ENCODE assay signal across 19 cellular contexts in genomic region chr12:62868820-62869219, GRCh38.
DNase-seq lines count a peak whose midpoint lies in the region; ATAC-seq, FAIRE-seq and TF ChIP-seq lines count a peak whose summit lies in the region.
"Had no signal": no experiment of that assay in that cellular context is flagged by ENCODE, and none has a peak within 500 bp of the region (broad histone marks: within the 10 kb centered on the region; RNA-seq: fewer than 3 reads in every experiment).

No MANE protein-coding gene starts in this region.

- POLR2A ChIA-PET in HepG2 (lab: Yijun Ruan, JAX) = no interaction called here

- no peak overlapping the region for H4K8ac ChIP-seq in mesenchymal stem cell (ENCODE audit: low read length)

- no TSS peak for BruUV-seq in HepG2 (replicated peaks; lab: Mats Ljungman, UMichigan)

- H3K9me3 ChIP-seq in HepG2 (ENCODE audit: low read length) = no peaks in the 10 kb centered on the region
- no peaks in the 10 kb centered on the region for H3K9me3 ChIP-seq in right lobe of liver
- H3K9me3 ChIP-seq in mesenchymal stem cell (ENCODE audit: control insufficient read depth, low read length) = peaks cover 10% of the 10 kb centered on the region
- H3K9me3 ChIP-seq in esophagus squamous epithelium = no peaks in the 10 kb centered on the region
- H3K9me3 ChIP-seq: A549, Caco-2 had no signal

- peaks cover 7% of the 10 kb centered on the region for H3K79me1 ChIP-seq in mesenchymal stem cell (replicated peaks; ENCODE audit: low read length, poor library complexity, severe bottlenecking)

- no peak overlapping the region for H3K27ac ChIP-seq in HepG2 (ENCODE audit: extremely low read length, insufficient read depth, low read length)
- no peak overlapping the region for H3K27ac ChIP-seq in right lobe of liver
- H3K27ac ChIP-seq in mesenchymal stem cell (ENCODE audit: low read length, poor library complexity, severe bottlenecking) = no peak overlapping the region
- no peak overlapping the region for H3K27ac ChIP-seq in esophagus squamous epithelium
- H3K27ac ChIP-seq: 22Rv1; BLaER1 treated with 17β-estradiol and CSF1 and Interleukin-3, amounts not matched to agents 10 nM and 100 nM; C4-2B had no signal

- peaks cover 76% of the 10 kb centered on the region for H3K79me2 ChIP-seq in HepG2 (ENCODE audit: insufficient read depth, low read length)

- H2BK15ac ChIP-seq in mesenchymal stem cell (ENCODE audit: low read depth, poor library complexity, severe bottlenecking) = no peak overlapping the region

- H3K27me3 ChIP-seq in HepG2 (ENCODE audit: control insufficient read depth in 1 of 2, insufficient read depth in 2 of 2, low read length in 2 of 2) (no peaks in the 10 kb centered on the region), right lobe of liver (no peaks in the 10 kb centered on the region), mesenchymal stem cell (ENCODE audit: control insufficient read depth in 1 of 2, insufficient read depth in 1 of 2, low read length in 2 of 2) (peaks cover 0 to 2% of the 10 kb centered on the region in 2 experiments), esophagus squamous epithelium (no peaks in the 10 kb centered on the region)
- H3K27me3 ChIP-seq: BLaER1 treated with 17β-estradiol and CSF1 and Interleukin-3, amounts not matched to agents 10 nM and 100 nM had no signal

- no peak overlapping the region for H3K4ac ChIP-seq in mesenchymal stem cell (ENCODE audit: low read depth in 1 of 2, low read length in 2 of 2)

- H3K18ac ChIP-seq in mesenchymal stem cell (ENCODE audit: low read depth in 1 of 2, low read length in 2 of 2) = peak overlapping the region in 1 of 2 experiments; percentile 57

- H2BK5ac ChIP-seq in mesenchymal stem cell (ENCODE audit: low read depth, low read length, poor library complexity, severe bottlenecking) = no peak overlapping the region

- no peak for TF ChIP-seq EP300 in HepG2 (IDR thresholded peaks at IDR 0.05; ENCODE audit: low read depth in 2 of 2, low read length in 2 of 2)
- no peak for TF ChIP-seq EP300 in HepG2 (CRISPR knock-in tag; IDR thresholded peaks at IDR 0.05; ENCODE audit: borderline replicate concordance)

- ATAC-seq in HepG2 = no peak
- ATAC-seq in right lobe of liver = no peak
- ATAC-seq: A549; CD8-positive, alpha-beta T cell had no signal

- DNase-seq in HepG2 (ENCODE audit: low spot score) (no peak), right lobe of liver (no peak), mesenchymal stem cell (no peak), kidney glomerular epithelial cell (lab: John Stamatoyannopoulos, UW) (no peak), esophagus squamous epithelium (lab: John Stamatoyannopoulos, UW) (no peak)
- DNase-seq: AML-193; Caco-2; Calu3; CD4-positive, alpha-beta T cell; CD8-positive, alpha-beta T cell; DMS79 treated with DMSO at 0.1 percent for 48 hours; GF-D8 had no signal

- intact Hi-C loops in HepG2 (cut with micrococcal nuclease; ENCODE audit: unreplicated experiment) = no loop called here
- intact Hi-C loops in right lobe of liver (cut with DNase I) = no loop called here
- intact Hi-C loops in esophagus squamous epithelium (cut with DNase I) = no loop called here

- TF ChIP-seq CTCF in HepG2 (CRISPR knock-in tag; IDR thresholded peaks at IDR 0.05) (no peak), right lobe of liver (IDR thresholded peaks at IDR 0.05) (no peak), esophagus squamous epithelium (IDR thresholded peaks at IDR 0.05) (no peak)

- CTCF ChIA-PET in HepG2 (lab: Yijun Ruan, JAX; ENCODE audit: low intra/inter-chr PET ratio, low total read pairs) = no interaction called here

- H2BK12ac ChIP-seq in mesenchymal stem cell (ENCODE audit: low read length in 2 of 2) = no peak overlapping the region

- in situ Hi-C loops in HepG2 (cut with HindIII; ENCODE audit: extremely low pct_ligation_motif_present, low pct_unique_long_range_greater_than_20kb) = no loop called here

- H4K91ac ChIP-seq in mesenchymal stem cell (ENCODE audit: low read length) = no peak overlapping the region

- peaks cover 62% of the 10 kb centered on the region for H3K4me1 ChIP-seq in HepG2 (ENCODE audit: insufficient read depth, low read length)
- H3K4me1 ChIP-seq in right lobe of liver = no peaks in the 10 kb centered on the region
- H3K4me1 ChIP-seq in mesenchymal stem cell (ENCODE audit: control insufficient read depth, insufficient read depth, low read depth, low read length) = peaks cover 15% of the 10 kb centered on the region
- H3K4me1 ChIP-seq in esophagus squamous epithelium = no peaks in the 10 kb centered on the region

- TF ChIP-seq POLR2A in HepG2 (IDR thresholded peaks at IDR 0.05; ENCODE audit: insufficient read depth in 1 of 2, low read depth in 2 of 2, low read length in 2 of 2) (no peak), right lobe of liver (IDR thresholded peaks at IDR 0.05) (no peak), esophagus squamous epithelium (IDR thresholded peaks at IDR 0.05) (no peak)

- no peak overlapping the region for H3K4me3 ChIP-seq in HepG2 (replicated peaks in 1 of 3; ENCODE audit: insufficient read depth in 1 of 3, low read depth in 2 of 3, low read length in 3 of 3)
- no peak overlapping the region for H3K4me3 ChIP-seq in right lobe of liver
- H3K4me3 ChIP-seq in mesenchymal stem cell (ENCODE audit: insufficient read depth in 1 of 2, low read depth in 1 of 2, low read length in 2 of 2) = no peak overlapping the region
- H3K4me3 ChIP-seq in esophagus squamous epithelium = no peak overlapping the region
- H3K4me3 ChIP-seq: A549; BLaER1 treated with 17β-estradiol and CSF1 and Interleukin-3, amounts not matched to agents 10 nM and 100 nM had no signal

- FAIRE-seq in HepG2 (lab: Jason Lieb, UNC) = no peak
- FAIRE-seq: A549, D721Med, GM12891, GM19239 had no signal

- no peak for TF ChIP-seq RAD21 in HepG2 (CRISPR knock-in tag; IDR thresholded peaks at IDR 0.05)

- H2AK5ac ChIP-seq in mesenchymal stem cell (ENCODE audit: low read length, severe bottlenecking) = peak overlapping the region; percentile 86

- peaks cover 0 to 5% of the 10 kb centered on the region in 2 experiments; a peak in 1 of 5 replicates for H3K36me3 ChIP-seq in HepG2 (replicated peaks in 1 of 2; ENCODE audit: control insufficient read depth in 1 of 2, insufficient read depth in 2 of 2, low read length in 2 of 2)
- no peaks in the 10 kb centered on the region for H3K36me3 ChIP-seq in right lobe of liver
- no peaks in the 10 kb centered on the region for H3K36me3 ChIP-seq in mesenchymal stem cell (ENCODE audit: control insufficient read depth in 1 of 2, insufficient read depth in 2 of 2, low read depth in 1 of 2, low read length in 2 of 2)
- H3K36me3 ChIP-seq in esophagus squamous epithelium = no peaks in the 10 kb centered on the region
- H3K36me3 ChIP-seq: BLaER1 treated with 17β-estradiol and CSF1 and Interleukin-3, amounts not matched to agents 10 nM and 100 nM had no signal

- WGBS in HepG2 (ENCODE audit: low lambda C conversion rate) = 88% methylated on average over 1 of the region's 1 CpG
- 80% methylated on average over 1 of the region's 1 CpG for WGBS in right lobe of liver (ENCODE audit: insufficient coverage, low coverage, low lambda C conversion rate, missing lambda C conversion rate)
- WGBS in mesenchymal stem cell = 100% methylated on average over 1 of the region's 1 CpG
- WGBS in esophagus squamous epithelium, 2 donors = 56 to 67% methylated on average over 1 of the region's 1 CpG

- no peak overlapping the region for H3K14ac ChIP-seq in mesenchymal stem cell (ENCODE audit: low read length in 2 of 2)

- H2AFZ ChIP-seq in HepG2 (ENCODE audit: low read length) = no peak overlapping the region
- H2AFZ ChIP-seq in mesenchymal stem cell (ENCODE audit: low read depth, low read length) = no peak overlapping the region

- H3K4me2 ChIP-seq in HepG2 (ENCODE audit: low read depth, low read length) (no peak overlapping the region), mesenchymal stem cell (ENCODE audit: low read length, poor library complexity, severe bottlenecking) (no peak overlapping the region)
- H3K4me2 ChIP-seq: A549; BLaER1 treated with 17β-estradiol and CSF1 and Interleukin-3, amounts not matched to agents 10 nM and 100 nM had no signal

- H2BK120ac ChIP-seq in mesenchymal stem cell (ENCODE audit: low read depth, low read length) = no peak overlapping the region

- H3K23ac ChIP-seq in mesenchymal stem cell (ENCODE audit: low read length in 2 of 2) = no peak overlapping the region

- H3K9ac ChIP-seq in HepG2 (ENCODE audit: insufficient read depth, low read depth, low read length) (no peak overlapping the region), mesenchymal stem cell (ENCODE audit: low read length) (no peak overlapping the region)
- H3K9ac ChIP-seq: BLaER1 treated with 17β-estradiol and CSF1 and Interleukin-3, amounts not matched to agents 10 nM and 100 nM had no signal

- peaks cover 6% of the 10 kb centered on the region; the same call in 1 of the 2 replicates for H4K20me1 ChIP-seq in HepG2 (ENCODE audit: insufficient read depth, low read length)
- H4K20me1 ChIP-seq: BLaER1 treated with 17β-estradiol and CSF1 and Interleukin-3, amounts not matched to agents 10 nM and 100 nM had no signal

TF ChIP-seq in HepG2, 621 proteins besides CTCF, POLR2A, EP300 and RAD21:
- TF ChIP-seq PHB2 (IDR thresholded peaks at IDR 0.05; ENCODE audit: partially characterized antibody) = no peak
- TF ChIP-seq ZKSCAN1 (IDR thresholded peaks at IDR 0.05; ENCODE audit: low read length) = peak; percentile 90
